In genomic region chr7:124764847-124765400, GRCh38 we compare ENCODE assay signal across 8 cellular contexts. TPM values are rescaled to one million over a fixed set of nuclear protein-coding genes. Genes with fewer than 3 reads are reported as not detected.
DNase-seq lines count a peak whose midpoint lies in the region; ATAC-seq and TF ChIP-seq lines count a peak whose summit lies in the region.

No MANE protein-coding gene starts in this region.

- DNase-seq in HCT116 (ENCODE audit: low read depth, low spot score) (no peak), Peyer's patch (peak in 2 of 3 donors; percentile 44 to 55), chondrocyte (ENCODE audit: low spot score) (no peak), right lobe of liver (peak; percentile 46 to 70 (median 56)), T-helper 9 cell (no peak), NCI-H2227 treated with DMSO at 0.1 percent for 48 hours (lab: John Stamatoyannopoulos, UW) (no peak)

- no peaks in the 10 kb centered on the region for H4K20me1 ChIP-seq in HCT116 (ENCODE audit: insufficient read depth)

- H3K79me2 ChIP-seq in HCT116 (ENCODE audit: insufficient read depth, low read length): no peaks in the 10 kb centered on the region

- CTCF ChIA-PET in HCT116 (lab: Charles Lee): interaction anchor here (2.1 kb wide), 1 partner anchor 610 kb away, joined by 8 read pairs; no protein-coding TSS in a partner anchor

- no peaks in the 10 kb centered on the region for H3K36me3 ChIP-seq in HCT116 (ENCODE audit: control insufficient read depth in 1 of 2, insufficient read depth in 2 of 2, low read length in 2 of 2)
- no peaks in the 10 kb centered on the region for H3K36me3 ChIP-seq in Peyer's patch
- no peaks in the 10 kb centered on the region for H3K36me3 ChIP-seq in right lobe of liver
- no peaks in the 10 kb centered on the region for H3K36me3 ChIP-seq in stomach smooth muscle (ENCODE audit: control insufficient read depth in 2 of 2, insufficient read depth in 2 of 2, low read length in 2 of 2)

- RAD21 ChIA-PET in HCT116 (lab: Charles Lee; ENCODE audit: low non-redundant PET in 1 of 2, low total read pairs in 2 of 2, uncharacterized antibody in 2 of 2, unreplicated experiment in 2 of 2): no interaction called here

- H3K9me2 ChIP-seq in HCT116 (ENCODE audit: insufficient read depth): no peaks in the 10 kb centered on the region

- no peak for ATAC-seq in HCT116
- peak; percentile 22 to 38 (median 26) for ATAC-seq in right lobe of liver

- peaks cover 2% of the 10 kb centered on the region for H3K27me3 Mint-ChIP-seq in chondrocyte (ENCODE audit: low read depth)

- H3K4me1 Mint-ChIP-seq in chondrocyte (ENCODE audit: low read depth): peaks cover 20% of the 10 kb centered on the region

- no peak for TF ChIP-seq RAD21 in HCT116 (IDR thresholded peaks at IDR 0.05; ENCODE audit: low read depth)

- TF ChIP-seq CTCF in GM12875 (IDR thresholded peaks at IDR 0.05; ENCODE audit: borderline replicate concordance, insufficient read depth, low read depth, low read length): no peak
- no peak for TF ChIP-seq CTCF in HCT116 (IDR thresholded peaks at IDR 0.05 in 2 of 3, conservative IDR thresholded peaks at IDR 0.05 in 1 of 3; ENCODE audit: borderline replicate concordance in 1 of 3, insufficient read depth in 1 of 3, low read depth in 2 of 3, low read length in 2 of 3)
- no peak for TF ChIP-seq CTCF in Peyer's patch (IDR thresholded peaks at IDR 0.05)
- no peak for TF ChIP-seq CTCF in chondrocyte (IDR thresholded peaks at IDR 0.05)
- TF ChIP-seq CTCF in right lobe of liver (IDR thresholded peaks at IDR 0.05): no peak

- H3K9me3 Mint-ChIP-seq in chondrocyte (ENCODE audit: low read depth): peaks cover 3% of the 10 kb centered on the region

- intact Hi-C loops in HCT116 (cut with micrococcal nuclease) (no loop called here), right lobe of liver (cut with DNase I) (no loop called here)

- H3K4me2 ChIP-seq in HCT116 (ENCODE audit: low read length): peak overlapping the region; percentile 93

- peaks cover 1% of the 10 kb centered on the region for H3K36me3 Mint-ChIP-seq in chondrocyte (ENCODE audit: low read depth)

- peak overlapping the region; percentile 93 for H2AFZ ChIP-seq in HCT116 (ENCODE audit: low read depth, low read length, poor library complexity, severe bottlenecking)

- no peak overlapping the region; the same call in 1 of the 2 replicates for H3K27ac ChIP-seq in HCT116 (ENCODE audit: low read depth, low read length)
- H3K27ac ChIP-seq in Peyer's patch: no peak overlapping the region
- peak overlapping the region; percentile 70 to 92 (median 79) for H3K27ac ChIP-seq in right lobe of liver
- no peak overlapping the region for H3K27ac ChIP-seq in stomach smooth muscle (ENCODE audit: low read length)

- peaks cover 4 to 13% of the 10 kb centered on the region in 2 experiments; a peak in 3 of 4 replicates for H3K4me1 ChIP-seq in HCT116 (ENCODE audit: control insufficient read depth in 1 of 2, insufficient read depth in 2 of 2, low read length in 2 of 2)
- peaks cover 0 to 18% (median 3%) of the 10 kb centered on the region in 4 donors for H3K4me1 ChIP-seq in Peyer's patch
- H3K4me1 ChIP-seq in right lobe of liver: peaks cover 0 to 8% (median 0%) of the 10 kb centered on the region in 4 donors
- peaks cover 20% of the 10 kb centered on the region for H3K4me1 ChIP-seq in stomach smooth muscle (ENCODE audit: control insufficient read depth, insufficient read depth, low read length)

- H3K4me3 ChIP-seq in GM12875 (ENCODE audit: low read depth, low read length) (peak overlapping the region; percentile 2), HCT116 (replicated peaks in 1 of 2; ENCODE audit: low read depth in 1 of 2, low read length in 2 of 2) (peak overlapping the region in 1 of 2 experiments; percentile 64; a peak in 3 of 4 replicates), Peyer's patch (peak overlapping the region; percentile 20 to 63 (median 44)), right lobe of liver (peak overlapping the region; percentile 55 to 71 (median 67)), stomach smooth muscle (ENCODE audit: low read length in 2 of 2) (peak overlapping the region; percentile 65 to 75)

- H3K9me3 ChIP-seq in HCT116 (ENCODE audit: control insufficient read depth in 1 of 2, insufficient read depth in 1 of 2, low read depth in 1 of 2, low read length in 2 of 2): no peaks in the 10 kb centered on the region
- no peaks in the 10 kb centered on the region for H3K9me3 ChIP-seq in Peyer's patch
- no peaks in the 10 kb centered on the region for H3K9me3 ChIP-seq in right lobe of liver
- H3K9me3 ChIP-seq in stomach smooth muscle (ENCODE audit: control insufficient read depth in 2 of 2, low read length in 2 of 2): no peaks in the 10 kb centered on the region

- BruUV-seq in HCT116 (replicated peaks; lab: Mats Ljungman, UMichigan): no TSS peak

- H3K27me3 ChIP-seq in HCT116 (ENCODE audit: insufficient read depth, low read length) (no peaks in the 10 kb centered on the region), Peyer's patch (peaks cover 0 to 5% of the 10 kb centered on the region in 2 donors), right lobe of liver (no peaks in the 10 kb centered on the region), stomach smooth muscle (ENCODE audit: control insufficient read depth in 1 of 2, insufficient read depth in 2 of 2, low read length in 2 of 2) (peaks cover 17 to 29% of the 10 kb centered on the region in 2 donors)

- TF ChIP-seq POLR2A in HCT116 (IDR thresholded peaks at IDR 0.05; ENCODE audit: borderline replicate concordance, extremely low read depth, insufficient read depth, insufficient read length): no peak
- TF ChIP-seq POLR2A in Peyer's patch (IDR thresholded peaks at IDR 0.05): no peak
- TF ChIP-seq POLR2A in right lobe of liver (IDR thresholded peaks at IDR 0.05): no peak

- H3K9ac ChIP-seq in HCT116 (ENCODE audit: low read length) (no peak overlapping the region), stomach smooth muscle (ENCODE audit: low read length in 2 of 2) (no peak overlapping the region)

- 2% methylated on average over 11 of the region's 26 CpGs for WGBS in right lobe of liver (ENCODE audit: insufficient coverage, low coverage, low lambda C conversion rate, missing lambda C conversion rate)

- POLR2A ChIA-PET in HCT116 (lab: Charles Lee): no interaction called here

- peak overlapping the region; percentile 79 for H3K4me3 Mint-ChIP-seq in chondrocyte (ENCODE audit: unreplicated experiment)

- H3K27ac Mint-ChIP-seq in chondrocyte (ENCODE audit: unreplicated experiment): no peak overlapping the region

TF ChIP-seq in HCT116, 20 proteins besides CTCF, POLR2A, EP300 and RAD21:
- TF ChIP-seq ZNF274 (IDR thresholded peaks at IDR 0.05; ENCODE audit: low read depth, low read length): no peak
- TF ChIP-seq CEBPB (IDR thresholded peaks at IDR 0.05; ENCODE audit: low read depth): no peak
- no peak for TF ChIP-seq ATF3 (IDR thresholded peaks at IDR 0.05)
- no peak for TF ChIP-seq FOSL1 (IDR thresholded peaks at IDR 0.05; ENCODE audit: low read depth)
- TF ChIP-seq, protein P1, sequence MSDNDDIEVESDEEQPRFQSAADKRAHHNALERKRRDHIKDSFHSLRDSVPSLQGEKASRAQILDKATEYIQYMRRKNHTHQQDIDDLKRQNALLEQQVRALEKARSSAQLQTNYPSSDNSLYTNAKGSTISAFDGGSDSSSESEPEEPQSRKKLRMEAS (IDR thresholded peaks at IDR 0.05): no peak

RNA-seq across cellular contexts. Expression of gene GPR37, which starts 0.7 kb away (rescaled TPM):
- total RNA-seq in HCT116 (2021; ENCODE audit: unreplicated experiment) (2.2 TPM), Peyer's patch (1 to 10 TPM in 1 of 4 donors, under 1 TPM in 1, not detected in 2; 0.53 to 1.1 TPM), chondrocyte (1.6 to 3.2 TPM (median 2.2 TPM) in 3 replicates), right lobe of liver (10 to 100 TPM in 5 of 6 experiments, 1 to 10 TPM in 1; 8.9 to 16.0 (median 14.3) TPM)
- polyA plus RNA-seq in HCT116 (2012): 1.5 and 1.9 TPM in 2 replicates

Comparison
In these comparisons a context has a peak if more than half of its experiments do, and no peak if none do; other contexts are left out.
1. DNase-seq: peak in Peyer's patch (2 of 3) and right lobe of liver (3 of 3); none in HCT116 (single experiment), chondrocyte (single experiment), T-helper 9 cell (single experiment) and NCI-H2227 treated with DMSO at 0.1 percent for 48 hours (single experiment).
2. H3K27ac ChIP-seq: peak in right lobe of liver (3 of 3); none in HCT116 (single experiment), Peyer's patch (0 of 4) and stomach smooth muscle (single experiment).